In the genomic region with DNA sequence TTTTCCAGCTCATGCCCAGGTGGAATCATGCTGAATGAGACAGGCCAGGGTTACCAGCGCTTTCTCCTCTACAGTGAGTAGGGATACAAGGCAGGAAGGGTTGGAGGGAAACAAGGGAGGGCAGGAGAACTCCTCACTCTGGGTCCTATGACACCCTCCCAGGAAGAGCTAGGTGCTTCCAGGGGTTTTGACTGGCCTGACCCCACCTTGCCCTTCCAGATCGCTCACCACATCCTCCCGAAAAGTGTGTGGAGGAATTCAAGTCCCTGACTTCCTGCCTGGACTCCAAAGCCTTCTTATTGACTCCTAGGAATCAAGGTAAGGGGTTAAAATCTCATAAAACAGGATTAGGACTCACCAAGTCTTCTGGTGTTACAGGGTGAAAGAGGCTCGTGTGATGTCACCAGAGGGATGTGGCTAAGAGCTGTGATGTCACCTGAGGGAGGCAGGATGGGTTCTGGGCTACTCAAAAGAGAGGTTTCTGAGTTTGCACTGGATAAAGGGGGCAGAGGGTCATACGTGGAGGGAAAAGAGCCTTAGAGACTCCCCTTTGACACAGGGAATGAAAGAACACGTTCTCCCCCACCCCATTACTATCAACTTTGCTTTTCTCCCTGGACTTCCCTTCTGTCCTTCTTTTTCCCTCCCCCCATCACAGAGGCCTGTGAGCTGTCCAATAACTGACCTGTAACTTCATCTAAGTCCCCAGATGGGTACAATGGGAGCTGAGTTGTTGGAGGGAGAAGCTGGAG, we compare ENCODE assay signal across 10 cellular contexts. TPM values are rescaled to one million over a fixed set of nuclear protein-coding genes. Genes with fewer than 3 reads are reported as not detected.
DNase-seq lines count a peak whose midpoint lies in the region; ATAC-seq and TF ChIP-seq lines count a peak whose summit lies in the region.
"Had no signal": no experiment of that assay in that cellular context is flagged by ENCODE, and none has a peak within 500 bp of the region (broad histone marks: within the 10 kb centered on the region; RNA-seq: fewer than 3 reads in every experiment).

No MANE protein-coding gene starts in this region.

- no peak overlapping the region for H2AFZ ChIP-seq in GM23338
- H2AFZ ChIP-seq in mesenchymal stem cell (ENCODE audit: low read depth, low read length): no peak overlapping the region

- H3K9me3 ChIP-seq in A673 (ENCODE audit: low read depth, low read length, poor library complexity, severe bottlenecking): no peaks in the 10 kb centered on the region
- no peaks in the 10 kb centered on the region for H3K9me3 ChIP-seq in mesenchymal stem cell (ENCODE audit: control insufficient read depth, low read length)

- no peak overlapping the region for H4K91ac ChIP-seq in mesenchymal stem cell (ENCODE audit: low read length)

- peaks cover 33% of the 10 kb centered on the region; the same call in 2 of the 3 replicates for H3K4me1 Mint-ChIP-seq in GM23338
- H3K4me1 Mint-ChIP-seq in activated CD8-positive, alpha-beta T cell treated with anti-CD3 and anti-CD28 coated beads, Interleukin-2, amount 10 ng/mL, durations not matched to agents 7 days and 5 days (ENCODE audit: low read depth): peaks cover 78% of the 10 kb centered on the region

- H3K4me2 ChIP-seq in GM23338 (no peak overlapping the region), mesenchymal stem cell (ENCODE audit: low read length, poor library complexity, severe bottlenecking) (no peak overlapping the region)

- H3K9me3 Mint-ChIP-seq in GM23338: no peaks in the 10 kb centered on the region
- H3K9me3 Mint-ChIP-seq in activated CD8-positive, alpha-beta T cell treated with anti-CD3 and anti-CD28 coated beads, Interleukin-2, amount 10 ng/mL, durations not matched to agents 7 days and 5 days (ENCODE audit: insufficient read depth): no peaks in the 10 kb centered on the region

- no peak overlapping the region for H2BK12ac ChIP-seq in mesenchymal stem cell (ENCODE audit: low read length in 2 of 2)

- no peaks in the 10 kb centered on the region; the same call in 1 of the 2 replicates for H4K20me1 ChIP-seq in GM23338 (replicated peaks; ENCODE audit: insufficient read depth)

- POLR2A ChIA-PET in A673 (lab: Charles Lee; ENCODE audit: low non-redundant PET): interaction anchor here (0.6 kb wide), 1 partner anchor 162 kb away, joined by 4 read pairs; no protein-coding TSS in a partner anchor
- POLR2A ChIA-PET in activated CD8-positive, alpha-beta T cell treated with anti-CD3 and anti-CD28 coated beads, Interleukin-2, amount 10 ng/mL, durations not matched to agents 7 days and 5 days (lab: Charles Lee): interaction anchor here (0.8 to 6.8 kb wide), 4 partner anchors 7 to 81 kb away, joined by 3 to 109 read pairs (median 3); partner anchors contain the start of genes CSNK2B and GPANK1

- CTCF ChIA-PET in A673 (lab: Charles Lee): no interaction called here
- CTCF ChIA-PET in activated CD8-positive, alpha-beta T cell treated with anti-CD3 and anti-CD28 coated beads, Interleukin-2, amount 10 ng/mL, durations not matched to agents 7 days and 5 days (lab: Charles Lee): interaction anchor here (1.2 to 1.4 kb wide), 3 partner anchors 61 to 173 kb away, joined by 3 to 5 read pairs (median 4); no protein-coding TSS in a partner anchor

- H3K23ac ChIP-seq in mesenchymal stem cell (ENCODE audit: low read length in 2 of 2): no peak overlapping the region

- peak overlapping the region; percentile 9; the same call in 1 of the 3 replicates for H3K4me3 Mint-ChIP-seq in GM23338
- H3K4me3 Mint-ChIP-seq in activated CD8-positive, alpha-beta T cell treated with anti-CD3 and anti-CD28 coated beads, Interleukin-2, amount 10 ng/mL, durations not matched to agents 7 days and 5 days: peak overlapping the region; percentile 91

- H3K27me3 ChIP-seq in A673 (replicated peaks; ENCODE audit: insufficient read depth, low read depth, low read length, poor library complexity): no peaks in the 10 kb centered on the region
- H3K27me3 ChIP-seq in GM23338 (ENCODE audit: insufficient read depth): no peaks in the 10 kb centered on the region
- no peaks in the 10 kb centered on the region for H3K27me3 ChIP-seq in mesenchymal stem cell (ENCODE audit: control insufficient read depth in 1 of 2, insufficient read depth in 1 of 2, low read length in 2 of 2)

- H2AK5ac ChIP-seq in mesenchymal stem cell (ENCODE audit: low read length, severe bottlenecking): no peak overlapping the region

- peaks cover 25% of the 10 kb centered on the region for H3K79me2 ChIP-seq in GM23338 (replicated peaks; ENCODE audit: insufficient read depth)

- no peak overlapping the region for H3K4ac ChIP-seq in mesenchymal stem cell (ENCODE audit: low read depth in 1 of 2, low read length in 2 of 2)

- H3K18ac ChIP-seq in mesenchymal stem cell (ENCODE audit: low read depth in 1 of 2, low read length in 2 of 2): no peak overlapping the region

- peaks cover 20% of the 10 kb centered on the region for H3K79me1 ChIP-seq in mesenchymal stem cell (replicated peaks; ENCODE audit: low read length, poor library complexity, severe bottlenecking)

- no peak overlapping the region for H2BK5ac ChIP-seq in mesenchymal stem cell (ENCODE audit: low read depth, low read length, poor library complexity, severe bottlenecking)

- peaks cover 11% of the 10 kb centered on the region for H3K36me3 ChIP-seq in A673 (ENCODE audit: insufficient read depth, low read length, poor library complexity, severe bottlenecking)
- H3K36me3 ChIP-seq in GM23338 (ENCODE audit: insufficient read depth): peaks cover 4% of the 10 kb centered on the region; the same call in 1 of the 2 replicates
- H3K36me3 ChIP-seq in mesenchymal stem cell (ENCODE audit: control insufficient read depth in 1 of 2, insufficient read depth in 2 of 2, low read depth in 1 of 2, low read length in 2 of 2): peaks cover 24 to 44% of the 10 kb centered on the region in 2 experiments

- no TSS peak for BruUV-seq in A673 (replicated peaks; lab: Mats Ljungman, UMichigan)

- peak overlapping the region; percentile 88 for H3K27ac ChIP-seq in A673 (ENCODE audit: low read depth, low read length, poor library complexity, severe bottlenecking)
- no peak overlapping the region for H3K27ac ChIP-seq in GM23338 (ENCODE audit: low read depth)
- H3K27ac ChIP-seq in mesenchymal stem cell (ENCODE audit: low read length, poor library complexity, severe bottlenecking): no peak overlapping the region

- H3F3A ChIP-seq in GM23338 (replicated peaks; ENCODE audit: low read depth): peaks cover 19% of the 10 kb centered on the region

- H3K9ac ChIP-seq in mesenchymal stem cell (ENCODE audit: low read length): peak overlapping the region; percentile 97

- no peak overlapping the region for H2BK120ac ChIP-seq in mesenchymal stem cell (ENCODE audit: low read depth, low read length)

- no peak for DNase-seq in A673 (ENCODE audit: low spot score)
- no peak for DNase-seq in GM23338 (ENCODE audit: low spot score)
- DNase-seq in activated CD8-positive, alpha-beta T cell treated with anti-CD3 and anti-CD28 coated beads, Interleukin-2, amount 10 ng/mL, durations not matched to agents 7 days and 5 days: peak; percentile 73
- no peak for DNase-seq in mesenchymal stem cell
- no peak for DNase-seq in NCI-H526 treated with DMSO at 0.1 percent for 48 hours (lab: John Stamatoyannopoulos, UW)
- DNase-seq in NCI-H524 (lab: John Stamatoyannopoulos, UW): no peak
- DNase-seq in left lobe of liver (ENCODE audit: low spot score): no peak
- DNase-seq: C1 segment of cervical spinal cord, NCI-H1930 had no signal

- no peak overlapping the region for H2BK15ac ChIP-seq in mesenchymal stem cell (ENCODE audit: low read depth, poor library complexity, severe bottlenecking)

- TF ChIP-seq CTCF in A673 (conservative IDR thresholded peaks at IDR 0.05; ENCODE audit: low read depth, low read length) (no peak), GM23338 (conservative IDR thresholded peaks at IDR 0.05; ENCODE audit: low read depth in 2 of 2) (no peak)

- H3K9me2 ChIP-seq in GM23338 (ENCODE audit: insufficient read depth): no peaks in the 10 kb centered on the region

- H4K8ac ChIP-seq in mesenchymal stem cell (ENCODE audit: low read length): no peak overlapping the region

- peak overlapping the region; percentile 80; the same call in 1 of the 2 replicates for H3K27ac Mint-ChIP-seq in GM23338
- H3K27ac Mint-ChIP-seq in activated CD8-positive, alpha-beta T cell treated with anti-CD3 and anti-CD28 coated beads, Interleukin-2, amount 10 ng/mL, durations not matched to agents 7 days and 5 days: peak overlapping the region; percentile 89

- H3K27me3 Mint-ChIP-seq in GM23338 (ENCODE audit: insufficient read depth, low read depth, poor library complexity): peaks cover 24% of the 10 kb centered on the region
- H3K27me3 Mint-ChIP-seq in activated CD8-positive, alpha-beta T cell treated with anti-CD3 and anti-CD28 coated beads, Interleukin-2, amount 10 ng/mL, durations not matched to agents 7 days and 5 days (ENCODE audit: low read depth): no peaks in the 10 kb centered on the region

- H3K36me3 Mint-ChIP-seq in GM23338 (ENCODE audit: low read depth): peaks cover 28% of the 10 kb centered on the region
- H3K36me3 Mint-ChIP-seq in activated CD8-positive, alpha-beta T cell treated with anti-CD3 and anti-CD28 coated beads, Interleukin-2, amount 10 ng/mL, durations not matched to agents 7 days and 5 days (ENCODE audit: low read depth): peaks cover 69% of the 10 kb centered on the region

- no peak for ATAC-seq in GM23338
- no peak for ATAC-seq in activated CD8-positive, alpha-beta T cell treated with anti-CD3 and anti-CD28 coated beads, Interleukin-2, amount 10 ng/mL, durations not matched to agents 7 days and 5 days
- ATAC-seq in GM18861 (IDR thresholded peaks at IDR 0.05; ENCODE audit: unreplicated experiment): no peak
- no peak for ATAC-seq in left lobe of liver

- H3K14ac ChIP-seq in mesenchymal stem cell (ENCODE audit: low read length in 2 of 2): no peak overlapping the region

- 100% methylated on average over 5 of the region's 6 CpGs for WGBS in mesenchymal stem cell

- H3K4me3 ChIP-seq in A673 (ENCODE audit: low read depth, low read length, poor library complexity, severe bottlenecking) (peak overlapping the region; percentile 83), GM23338 (no peak overlapping the region), mesenchymal stem cell (ENCODE audit: insufficient read depth in 1 of 2, low read depth in 1 of 2, low read length in 2 of 2) (peak overlapping the region in 1 of 2 experiments; percentile 98)

- intact Hi-C loops in A673 (cut with micrococcal nuclease; ENCODE audit: unreplicated experiment): loop anchor here (10.0 kb wide), 1 partner anchor 113 kb away; the partner anchor contains the start of genes ATP6V1G2, DDX39B and NFKBIL1

- H3K4me1 ChIP-seq in A673 (ENCODE audit: insufficient read depth, low read length, poor library complexity, severe bottlenecking) (peaks cover 28% of the 10 kb centered on the region), GM23338 (ENCODE audit: insufficient read depth) (peaks cover 13% of the 10 kb centered on the region), mesenchymal stem cell (ENCODE audit: control insufficient read depth, insufficient read depth, low read depth, low read length) (peaks cover 31% of the 10 kb centered on the region)

RNA-seq across cellular contexts. Expression of gene APOM, which starts 1.9 kb away (rescaled TPM):
- total RNA-seq in A673 (2021): 2.5 and 4.8 TPM in 2 replicates
- 1.2 and 4.2 TPM in 2 replicates for total RNA-seq in GM23338 (2014; rRNA removed; shearing (Covaris generic))
- polyA plus RNA-seq in GM23338 (2016; fragmentation: Nextera tagmentation; extraction: Ambion mirVana): 10.0 and 10.7 TPM in 2 replicates
- 1 to 10 TPM; 3.2 to 5.1 TPM for total RNA-seq in activated CD8-positive, alpha-beta T cell treated with anti-CD3 and anti-CD28 coated beads, Interleukin-2, amount 10 ng/mL, durations not matched to agents 7 days and 5 days
- polyA plus RNA-seq in mesenchymal stem cell (2013, experiment 1 of 2): 2.3 TPM
- 2.2 TPM for polyA plus RNA-seq in mesenchymal stem cell (2013, experiment 2 of 2)
- total RNA-seq in left lobe of liver: 97.1 TPM

RNA-seq across cellular contexts. Expression of gene C6orf47, which starts 3.0 kb away (rescaled TPM):
- 20.1 and 21.3 TPM in 2 replicates for total RNA-seq in A673 (2021)
- total RNA-seq in GM23338 (2014; rRNA removed; shearing (Covaris generic)): 12.8 and 15.0 TPM in 2 replicates
- polyA plus RNA-seq in GM23338 (2016; fragmentation: Nextera tagmentation; extraction: Ambion mirVana): 9.4 TPM in 2 replicates
- total RNA-seq in activated CD8-positive, alpha-beta T cell treated with anti-CD3 and anti-CD28 coated beads, Interleukin-2, amount 10 ng/mL, durations not matched to agents 7 days and 5 days: 10 to 100 TPM; 22.5 to 23.8 TPM
- 11.3 TPM for polyA plus RNA-seq in mesenchymal stem cell (2013, experiment 1 of 2)
- 11.4 TPM for polyA plus RNA-seq in mesenchymal stem cell (2013, experiment 2 of 2)
- 7.9 TPM for total RNA-seq in left lobe of liver

RNA-seq across cellular contexts. Expression of gene BAG6, which starts 5.1 kb away (rescaled TPM):
- total RNA-seq in A673 (2021) (391 and 393 TPM in 2 replicates), left lobe of liver (141 TPM)
- 289 and 292 TPM in 2 replicates for total RNA-seq in GM23338 (2014; rRNA removed; shearing (Covaris generic))
- polyA plus RNA-seq in GM23338 (2016; fragmentation: Nextera tagmentation; extraction: Ambion mirVana): 169 and 183 TPM in 2 replicates
- 100 to 1,000 TPM; 259 to 267 TPM for total RNA-seq in activated CD8-positive, alpha-beta T cell treated with anti-CD3 and anti-CD28 coated beads, Interleukin-2, amount 10 ng/mL, durations not matched to agents 7 days and 5 days
- polyA plus RNA-seq in mesenchymal stem cell (2013, experiment 1 of 2): 152 TPM
- polyA plus RNA-seq in mesenchymal stem cell (2013, experiment 2 of 2): 150 TPM

RNA-seq across cellular contexts. Expression of gene GPANK1, which starts 7.2 kb away (rescaled TPM):
- total RNA-seq in A673 (2021) (27.7 and 32.0 TPM in 2 replicates), left lobe of liver (7.7 TPM)
- total RNA-seq in GM23338 (2014; rRNA removed; shearing (Covaris generic)): 24.6 and 27.1 TPM in 2 replicates
- polyA plus RNA-seq in GM23338 (2016; fragmentation: Nextera tagmentation; extraction: Ambion mirVana): 49.2 and 54.0 TPM in 2 replicates
- total RNA-seq in activated CD8-positive, alpha-beta T cell treated with anti-CD3 and anti-CD28 coated beads, Interleukin-2, amount 10 ng/mL, durations not matched to agents 7 days and 5 days: 10 to 100 TPM; 29.0 to 34.7 TPM
- polyA plus RNA-seq in mesenchymal stem cell (2013, experiment 1 of 2): 26.2 TPM
- 26.2 TPM for polyA plus RNA-seq in mesenchymal stem cell (2013, experiment 2 of 2)

RNA-seq across cellular contexts. Expression of gene CSNK2B, which starts 8.3 kb away (rescaled TPM):
- total RNA-seq in A673 (2021) (252 and 253 TPM in 2 replicates), left lobe of liver (45.8 TPM)
- 210 and 260 TPM in 2 replicates for total RNA-seq in GM23338 (2014; rRNA removed; shearing (Covaris generic))
- 271 and 282 TPM in 2 replicates for polyA plus RNA-seq in GM23338 (2016; fragmentation: Nextera tagmentation; extraction: Ambion mirVana)
- total RNA-seq in activated CD8-positive, alpha-beta T cell treated with anti-CD3 and anti-CD28 coated beads, Interleukin-2, amount 10 ng/mL, durations not matched to agents 7 days and 5 days: 100 to 1,000 TPM; 233 to 250 TPM
- 256 TPM for polyA plus RNA-seq in mesenchymal stem cell (2013, experiment 1 of 2)
- polyA plus RNA-seq in mesenchymal stem cell (2013, experiment 2 of 2): 256 TPM

Comparison
In these comparisons a context has a peak if more than half of its experiments do, and no peak if none do; other contexts are left out.
1. RNA of gene APOM, which starts 1.9 kb away (total RNA-seq): 97.1 TPM in left lobe of liver (single experiment); 3.2 to 5.1 TPM in activated CD8-positive, alpha-beta T cell treated with anti-CD3 and anti-CD28 coated beads, Interleukin-2, amount 10 ng/mL, durations not matched to agents 7 days and 5 days, 2.5 to 4.8 TPM in A673 and 1.2 to 4.2 TPM in GM23338; every median in the first group is over 10 times any median in the second.